15 cellular contexts compared by ENCODE assay signal in the genomic region with DNA sequence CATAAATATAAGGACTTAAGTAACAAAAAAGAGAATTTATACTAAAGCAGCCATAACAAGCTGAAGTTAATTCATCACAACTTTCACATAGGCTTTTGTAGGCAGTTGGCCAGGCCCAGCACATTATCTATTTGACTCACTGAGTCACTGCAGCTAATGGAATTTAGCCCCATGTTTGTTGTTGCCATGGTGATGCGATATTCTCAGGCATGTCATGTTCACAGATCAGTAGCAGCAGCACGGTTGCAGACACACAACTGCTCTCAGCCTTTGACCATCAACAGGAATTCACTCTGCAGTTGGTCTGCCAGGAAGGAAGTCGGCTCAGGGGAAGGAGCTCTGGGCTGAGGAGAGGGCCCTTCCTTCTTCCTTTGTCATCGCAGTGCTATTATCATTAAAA.
DNase-seq lines count a peak whose midpoint lies in the region; ATAC-seq and TF ChIP-seq lines count a peak whose summit lies in the region.
"Had no signal": no experiment of that assay in that cellular context is flagged by ENCODE, and none has a peak within 500 bp of the region (broad histone marks: within the 10 kb centered on the region; RNA-seq: fewer than 3 reads in every experiment).

No MANE protein-coding gene starts in this region.

- H3K23ac ChIP-seq in H9 (ENCODE audit: insufficient read length, low read depth, low read length), result no peak overlapping the region

- H3K27me3 ChIP-seq in H9 (ENCODE audit: insufficient read depth, low read length), result no peaks in the 10 kb centered on the region
- no peaks in the 10 kb centered on the region for H3K27me3 ChIP-seq in SJCRH30
- H3K27me3 ChIP-seq in hepatocyte, result no peaks in the 10 kb centered on the region
- no peaks in the 10 kb centered on the region for H3K27me3 ChIP-seq in neural progenitor cell
- no peaks in the 10 kb centered on the region for H3K27me3 ChIP-seq in ascending aorta

- H2BK5ac ChIP-seq in H9 (ENCODE audit: insufficient read length, low read length), result no peak overlapping the region

- no peaks in the 10 kb centered on the region for H3K23me2 ChIP-seq in H9 (ENCODE audit: insufficient read length, low read depth, low read length, poor library complexity, severe bottlenecking)

- H4K91ac ChIP-seq in H9 (ENCODE audit: insufficient read length, low read depth, low read length), result no peak overlapping the region

- H2AK5ac ChIP-seq in H9 (ENCODE audit: insufficient read length, low read length), result no peak overlapping the region

- WGBS in H9 (ENCODE audit: extremely low coverage, insufficient read length, low lambda C conversion rate), result no CpG with 5 or more reads among the region's 4 CpGs
- 24% methylated on average over 4 of the region's 4 CpGs for WGBS in hepatocyte (ENCODE audit: low lambda C conversion rate, missing lambda C conversion rate)

- peaks cover 3% of the 10 kb centered on the region; the same call in 1 of the 2 replicates for H3K4me1 ChIP-seq in H9 (ENCODE audit: insufficient read depth, low read length)
- no peaks in the 10 kb centered on the region for H3K4me1 ChIP-seq in SJCRH30
- H3K4me1 ChIP-seq in hepatocyte (ENCODE audit: insufficient read depth), result no peaks in the 10 kb centered on the region
- peaks cover 4% of the 10 kb centered on the region for H3K4me1 ChIP-seq in neural progenitor cell
- no peaks in the 10 kb centered on the region for H3K4me1 ChIP-seq in ascending aorta

- no peak for ATAC-seq in GM21786 (IDR thresholded peaks at IDR 0.05; ENCODE audit: unreplicated experiment)
- ATAC-seq: T-cell had no signal

- no peak overlapping the region for H4K5ac ChIP-seq in H9 (ENCODE audit: insufficient read length, low read depth, low read length)

- H3K9me3 ChIP-seq in H9 (ENCODE audit: control insufficient read depth, low read depth, low read length) (no peaks in the 10 kb centered on the region), SJCRH30 (replicated peaks) (no peaks in the 10 kb centered on the region), hepatocyte (ENCODE audit: low read depth) (no peaks in the 10 kb centered on the region), neural progenitor cell (ENCODE audit: low read depth) (no peaks in the 10 kb centered on the region), ascending aorta (no peaks in the 10 kb centered on the region)

- H3K36me3 ChIP-seq in SJCRH30 (no peaks in the 10 kb centered on the region), hepatocyte (replicated peaks; ENCODE audit: insufficient read depth, low read depth) (no peaks in the 10 kb centered on the region), neural progenitor cell (no peaks in the 10 kb centered on the region), ascending aorta (no peaks in the 10 kb centered on the region)

- H3K18ac ChIP-seq in H9 (ENCODE audit: insufficient read length, low read depth, low read length), result no peak overlapping the region

- H3K4me1 Mint-ChIP-seq in H9, result peaks cover 20 to 50% of the 10 kb centered on the region in 2 experiments
- H3K4me1 Mint-ChIP-seq in neural progenitor cell, result peaks cover 38% of the 10 kb centered on the region
- H3K4me1 Mint-ChIP-seq: IgD-negative memory B cell, T-cell had no signal

- H3K79me2 ChIP-seq in H9 (ENCODE audit: insufficient read depth, low read length) (no peaks in the 10 kb centered on the region), hepatocyte (no peaks in the 10 kb centered on the region), neural progenitor cell (ENCODE audit: low read depth) (no peaks in the 10 kb centered on the region)

- no peak overlapping the region for H3K56ac ChIP-seq in H9 (ENCODE audit: insufficient read length, low read depth, low read length)

- H3K79me1 ChIP-seq in H9 (ENCODE audit: insufficient read depth, low read depth, low read length, poor library complexity, severe bottlenecking), result no peaks in the 10 kb centered on the region

- TF ChIP-seq CTCF in H9 (conservative IDR thresholded peaks at IDR 0.05), result no peak
- no peak for TF ChIP-seq CTCF in hepatocyte (IDR thresholded peaks at IDR 0.05; ENCODE audit: poor library complexity)
- TF ChIP-seq CTCF in neural progenitor cell (IDR thresholded peaks at IDR 0.05), result no peak
- TF ChIP-seq CTCF in ascending aorta (IDR thresholded peaks at IDR 0.05), result no peak

- H3K9me2 ChIP-seq in hepatocyte (replicated peaks; ENCODE audit: insufficient read depth), result no peaks in the 10 kb centered on the region

- no peak overlapping the region for H3K9ac ChIP-seq in H9 (ENCODE audit: extremely low read depth, insufficient read length, low read length)
- H3K9ac ChIP-seq in neural progenitor cell, result no peak overlapping the region

- H3K4me3 ChIP-seq in SJCRH30, result no peak overlapping the region
- H3K4me3 ChIP-seq in hepatocyte, result no peak overlapping the region
- H3K4me3 ChIP-seq in neural progenitor cell, result no peak overlapping the region
- H3K4me3 ChIP-seq in ascending aorta, result no peak overlapping the region
- H3K4me3 ChIP-seq: lung had no signal

- H2BK20ac ChIP-seq in H9 (ENCODE audit: low read depth, low read length, poor library complexity, severe bottlenecking), result no peak overlapping the region

- H2BK120ac ChIP-seq in H9 (ENCODE audit: low read depth, low read length, poor library complexity, severe bottlenecking), result no peak overlapping the region

- DNase-seq in H9 (peak; percentile 95), SJCRH30 (peak; percentile 10 to 13), hepatocyte (ENCODE audit: low spot score) (peak; percentile 90), neural progenitor cell (ENCODE audit: low spot score) (peak; percentile 23), ascending aorta (ENCODE audit: low spot score in 2 of 2) (no peak), T-helper 1 cell (no peak), NCI-H187 (lab: John Stamatoyannopoulos, UW) (no peak)
- DNase-seq: activated CD4-positive, alpha-beta T cell treated with anti-CD3 and anti-CD28 coated beads for 48 hours; activated effector memory CD4-positive, alpha-beta T cell treated with anti-CD3 and anti-CD28 coated beads, Interleukin-2, amount 50 U/mL, for 16 hours; foreskin fibroblast; NK-92 treated with Interleukin-12 subunit alpha and Interleukin-12 subunit beta, amount 100 ng/mL, for 24 hours; T-cell had no signal

- no peak overlapping the region for H2BK15ac ChIP-seq in H9 (ENCODE audit: low read depth, low read length)

- no peak overlapping the region for H2BK12ac ChIP-seq in H9 (ENCODE audit: insufficient read length, low read depth, low read length)

- peak overlapping the region; percentile 28 for H3K4me2 ChIP-seq in H9 (ENCODE audit: insufficient read depth, insufficient read length, low read length)
- H3K4me2 ChIP-seq in hepatocyte, result peak overlapping the region; percentile 20
- H3K4me2 ChIP-seq in neural progenitor cell, result no peak overlapping the region

- no peak overlapping the region for H4K8ac ChIP-seq in H9 (replicated peaks; ENCODE audit: insufficient read length, low read depth, low read length)

- no peak overlapping the region for H3K4ac ChIP-seq in H9 (ENCODE audit: low read depth, low read length)

- H3T11ph ChIP-seq in H9 (ENCODE audit: low read length), result no peak overlapping the region

- H3K9me3 Mint-ChIP-seq in H9, result peaks cover 9 to 25% of the 10 kb centered on the region in 2 experiments; a peak in 4 of 5 replicates
- H3K9me3 Mint-ChIP-seq in neural progenitor cell, result peaks cover 33% of the 10 kb centered on the region

- no peaks in the 10 kb centered on the region for H3K27me3 Mint-ChIP-seq in H9 (ENCODE audit: low read depth)
- peaks cover 10% of the 10 kb centered on the region for H3K27me3 Mint-ChIP-seq in neural progenitor cell (ENCODE audit: insufficient read depth, low read depth)
- H3K27me3 Mint-ChIP-seq: IgD-negative memory B cell, T-cell had no signal

- peak overlapping the region; percentile 7 for H3K27ac ChIP-seq in H9 (ENCODE audit: insufficient read length, low read depth, low read length)
- no peak overlapping the region for H3K27ac ChIP-seq in SJCRH30
- H3K27ac ChIP-seq in hepatocyte, result peak overlapping the region; percentile 84
- no peak overlapping the region for H3K27ac ChIP-seq in neural progenitor cell
- H3K27ac ChIP-seq in ascending aorta, result no peak overlapping the region

- no peak overlapping the region for H3K14ac ChIP-seq in H9 (ENCODE audit: insufficient read depth, low read length)

- no peaks in the 10 kb centered on the region for H4K20me1 ChIP-seq in H9 (ENCODE audit: control insufficient read depth, insufficient read depth, insufficient read length)
- H4K20me1 ChIP-seq in hepatocyte (ENCODE audit: insufficient read depth, poor library complexity, severe bottlenecking), result no peaks in the 10 kb centered on the region
- H4K20me1 ChIP-seq in neural progenitor cell (ENCODE audit: low read depth), result no peaks in the 10 kb centered on the region

- intact Hi-C loops in ascending aorta (cut with DNase I), result no loop called here

- peak overlapping the region; percentile 27 to 94 (median 33); a peak in 5 of 7 replicates for H3K27ac Mint-ChIP-seq in H9
- H3K27ac Mint-ChIP-seq in neural progenitor cell, result peak overlapping the region; percentile 98
- H3K27ac Mint-ChIP-seq: IgD-negative memory B cell, T-cell had no signal

- H3K36me3 Mint-ChIP-seq in H9 (ENCODE audit: insufficient read depth in 1 of 3, low read depth in 3 of 3) (peaks cover 2 to 18% (median 10%) of the 10 kb centered on the region in 3 experiments; a peak in 4 of 7 replicates), neural progenitor cell (peaks cover 23% of the 10 kb centered on the region)
- H3K36me3 Mint-ChIP-seq: IgD-negative memory B cell, T-cell had no signal

- H3K4me3 Mint-ChIP-seq in H9 (no peak overlapping the region; a peak in 1 of 5 replicates), neural progenitor cell (peak overlapping the region; percentile 64)
- H3K4me3 Mint-ChIP-seq: IgD-negative memory B cell, T-cell had no signal

- no peaks in the 10 kb centered on the region for H3F3A ChIP-seq in neural progenitor cell (ENCODE audit: low read depth)

- no peak overlapping the region for H2AFZ ChIP-seq in H9 (ENCODE audit: low read length)
- H2AFZ ChIP-seq in hepatocyte, result peak overlapping the region; percentile 13
- no peak overlapping the region for H2AFZ ChIP-seq in neural progenitor cell (replicated peaks)

Comparison
In these comparisons a context has a peak if more than half of its experiments do, and no peak if none do; other contexts are left out.
1. DNase-seq: peak in H9 (single experiment), SJCRH30 (2 of 2), hepatocyte (single experiment) and neural progenitor cell (single experiment); none in ascending aorta (0 of 2), T-helper 1 cell (0 of 5) and NCI-H187 (0 of 2).
2. H3K27ac ChIP-seq: peak in H9 (single experiment) and hepatocyte (single experiment); none in SJCRH30 (single experiment), neural progenitor cell (single experiment) and ascending aorta (0 of 2).